In the genomic region with DNA sequence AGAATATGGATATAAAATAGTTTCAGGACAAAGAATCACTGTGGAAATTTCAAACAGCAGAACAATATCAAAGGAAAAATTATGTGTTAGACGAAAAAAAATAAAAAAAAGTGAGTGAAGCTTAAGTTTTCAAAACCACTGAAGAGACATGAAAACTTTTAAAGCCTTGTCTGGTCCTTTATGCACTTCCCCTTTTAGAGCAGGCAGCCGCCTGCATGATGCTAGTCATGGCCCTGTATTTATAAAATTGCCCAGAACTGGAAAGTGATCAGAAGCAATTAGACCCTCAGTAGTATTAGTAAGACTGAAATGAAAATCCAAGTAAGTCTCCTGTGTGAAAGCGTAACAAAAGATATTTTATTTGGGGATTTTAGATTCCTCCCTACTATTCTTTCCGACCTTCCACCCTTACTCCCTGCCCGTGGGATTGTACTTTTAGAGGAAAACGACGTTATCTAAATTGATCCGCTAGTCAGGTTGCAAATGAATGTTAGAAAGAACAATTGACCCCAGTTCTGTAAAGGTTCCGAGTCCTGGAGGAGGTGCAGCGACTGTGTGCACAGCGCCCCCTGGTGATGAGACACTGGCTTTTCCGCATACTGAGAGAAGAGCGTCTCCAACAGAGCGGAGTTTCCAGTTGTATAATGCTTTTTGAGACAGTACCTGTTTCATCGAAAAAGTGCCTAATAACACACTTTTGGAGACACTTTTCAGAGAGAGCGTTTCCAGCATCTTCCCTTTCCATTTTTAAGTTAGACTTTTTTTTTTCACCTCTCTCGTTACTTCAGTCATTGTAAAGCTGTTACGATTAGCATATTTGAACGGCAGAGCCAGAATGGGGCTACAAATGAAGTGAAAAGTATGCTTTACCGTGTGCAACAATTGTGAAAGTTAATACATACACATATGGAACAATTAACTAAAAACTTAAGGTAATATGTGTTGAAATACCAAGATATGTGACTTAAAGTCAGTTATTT, we compare ENCODE assay signal across 8 cellular contexts. TPM values are rescaled to one million over a fixed set of nuclear protein-coding genes. Genes with fewer than 3 reads are reported as not detected.
DNase-seq lines count a peak whose midpoint lies in the region; ATAC-seq and TF ChIP-seq lines count a peak whose summit lies in the region.

No MANE protein-coding gene starts in this region.

- H3K4me3 ChIP-seq in Loucy (ENCODE audit: low read length, poor library complexity, severe bottlenecking) (no peak overlapping the region), ascending aorta (no peak overlapping the region), aorta (ENCODE audit: low read length in 2 of 2) (peak overlapping the region in 1 of 2 donors; percentile 3)

- H3K9me3 ChIP-seq in Loucy (ENCODE audit: insufficient read depth, low read depth, low read length) (no peaks in the 10 kb centered on the region), ascending aorta (no peaks in the 10 kb centered on the region), aorta (ENCODE audit: control insufficient read depth, low read length) (no peaks in the 10 kb centered on the region)

- no peaks in the 10 kb centered on the region for H3K9me2 ChIP-seq in Loucy (replicated peaks; ENCODE audit: low read depth, low read length)

- no peak overlapping the region for H2AFZ ChIP-seq in Loucy (ENCODE audit: low read length)

- H3K4me2 ChIP-seq in Loucy (ENCODE audit: low read depth, low read length, poor library complexity, severe bottlenecking), result no peak overlapping the region

- H3K4me1 ChIP-seq in Loucy (ENCODE audit: insufficient read depth, low read length, poor library complexity, severe bottlenecking) (no peaks in the 10 kb centered on the region), ascending aorta (no peaks in the 10 kb centered on the region), aorta (ENCODE audit: control insufficient read depth in 1 of 2, insufficient read depth in 2 of 2, low read length in 2 of 2) (no peaks in the 10 kb centered on the region)

- H3K36me3 ChIP-seq in Loucy (ENCODE audit: insufficient read depth, low read length), result no peaks in the 10 kb centered on the region
- H3K36me3 ChIP-seq in ascending aorta, result no peaks in the 10 kb centered on the region
- H3K36me3 ChIP-seq in aorta (ENCODE audit: control insufficient read depth in 1 of 2, insufficient read depth in 2 of 2, low read length in 1 of 2), result no peaks in the 10 kb centered on the region

- H4K20me1 ChIP-seq in Loucy (ENCODE audit: insufficient read depth, low read length, poor library complexity, severe bottlenecking), result no peaks in the 10 kb centered on the region

- no peak overlapping the region for H3K9ac ChIP-seq in Loucy (ENCODE audit: low read depth, low read length, poor library complexity, severe bottlenecking)

- ATAC-seq in aorta (ENCODE audit: low FRiP score), result peak; percentile 70
- no peak for ATAC-seq in GM19455 (IDR thresholded peaks at IDR 0.05; ENCODE audit: unreplicated experiment)

- TF ChIP-seq CTCF in Loucy (conservative IDR thresholded peaks at IDR 0.05; ENCODE audit: low read length) (peak; percentile 95), ascending aorta (IDR thresholded peaks at IDR 0.05) (peak in 2 of 3 experiments; percentile 9 to 32)

- H3K27ac ChIP-seq in ascending aorta, result no peak overlapping the region
- H3K27ac ChIP-seq in aorta (ENCODE audit: low read depth in 1 of 2, low read length in 2 of 2), result no peak overlapping the region

- DNase-seq in stimulated activated CD4-positive, alpha-beta T cell treated with anti-CD3 and anti-CD28 coated beads, Interleukin-2, amount 100 ng/mL, for 48 hours, result peak; percentile 15 to 22
- no peak for DNase-seq in stimulated activated CD4-positive, alpha-beta T cell treated with anti-CD3 and anti-CD28 coated beads, Interleukin-4, amount 100 ng/mL, for 4 hours
- DNase-seq in ascending aorta (ENCODE audit: low spot score in 2 of 2) (no peak), islet precursor cell (peak; percentile 85), aorta (peak; percentile 66 to 82), anterior cingulate cortex (lab: John Stamatoyannopoulos, UW) (no peak)

- no peaks in the 10 kb centered on the region for H3F3A ChIP-seq in Loucy (ENCODE audit: low read depth)

- no peaks in the 10 kb centered on the region for H3K79me2 ChIP-seq in Loucy (ENCODE audit: insufficient read depth, low read length)

- intact Hi-C loops in ascending aorta (cut with DNase I), result loop anchor here (10.0 kb wide), 1 partner anchor 375 kb away; no protein-coding TSS in a partner anchor
- intact Hi-C loops in aorta (cut with DNase I), result loop anchor here in 1 of 2 donors (10.0 kb wide), 1 partner anchor 375 kb away; no protein-coding TSS in a partner anchor

- WGBS in aorta, 2 donors, result 75% methylated on average over 20 of the region's 20 CpGs

- H3K27me3 ChIP-seq in Loucy (ENCODE audit: insufficient read depth, low read length, poor library complexity, severe bottlenecking), result no peaks in the 10 kb centered on the region
- no peaks in the 10 kb centered on the region for H3K27me3 ChIP-seq in ascending aorta
- no peaks in the 10 kb centered on the region for H3K27me3 ChIP-seq in aorta (ENCODE audit: control insufficient read depth in 1 of 2, insufficient read depth in 2 of 2, low read length in 1 of 2)

RNA-seq across cellular contexts. Expression of gene MGST1, which starts 12.4 kb away (rescaled TPM):
- 101 TPM for total RNA-seq in ascending aorta
- total RNA-seq in aorta, result 10 to 100 TPM; 73.3 to 79.3 TPM
- polyA plus RNA-seq in aorta, result 10 to 100 TPM in 1 of 2 donors, 1 to 10 TPM in 1; 3.2 to 30.2 TPM

Comparison
In these comparisons a context has a peak if more than half of its experiments do, and no peak if none do; other contexts are left out.
1. DNase-seq: peak in stimulated activated CD4-positive, alpha-beta T cell treated with anti-CD3 and anti-CD28 coated beads, Interleukin-2, amount 100 ng/mL, for 48 hours (2 of 2), islet precursor cell (single experiment) and aorta (2 of 2); none in stimulated activated CD4-positive, alpha-beta T cell treated with anti-CD3 and anti-CD28 coated beads, Interleukin-4, amount 100 ng/mL, for 4 hours (0 of 2), ascending aorta (0 of 2) and anterior cingulate cortex (0 of 58).